In the genomic region with DNA sequence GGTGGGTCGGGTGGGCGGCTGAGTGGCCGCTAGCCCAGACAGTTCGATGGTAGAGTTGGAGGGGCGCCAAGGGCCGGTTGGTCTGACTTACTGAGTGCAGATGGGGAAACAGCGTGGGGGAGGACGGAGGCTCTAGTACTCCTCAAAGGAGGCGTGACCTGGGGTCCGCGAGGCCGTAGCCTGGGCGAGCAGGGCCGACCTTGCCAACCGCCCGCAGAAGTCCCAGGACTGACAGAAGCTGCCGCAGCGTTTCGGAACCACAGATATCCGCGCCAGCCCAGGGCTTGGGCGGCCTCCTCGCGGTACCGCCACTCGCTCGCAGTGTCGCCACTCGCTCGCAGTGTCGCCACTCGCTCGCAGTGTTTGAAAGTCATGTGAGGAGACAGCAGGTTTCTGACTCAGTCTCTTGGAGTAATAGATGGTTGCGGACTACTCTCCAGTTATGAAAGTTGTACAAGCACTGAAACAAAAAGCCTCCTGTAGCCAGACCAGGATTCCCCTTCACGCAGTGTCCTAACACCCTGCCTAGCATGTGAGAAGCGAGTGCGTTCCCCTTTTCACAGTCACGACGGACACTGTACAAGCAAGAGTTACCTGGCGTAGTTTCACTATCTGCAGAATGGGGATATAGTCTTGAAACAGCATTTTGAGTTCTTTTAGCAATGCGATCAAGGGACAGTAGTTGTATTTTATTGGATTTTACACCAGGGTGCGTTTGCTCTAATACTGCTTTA, we compare ENCODE assay signal across 8 cellular contexts. TPM values are rescaled to one million over a fixed set of nuclear protein-coding genes. Genes with fewer than 3 reads are reported as not detected.
DNase-seq lines count a peak whose midpoint lies in the region; ATAC-seq lines count a peak whose summit lies in the region.

No MANE protein-coding gene starts in this region.

- peak; percentile 27 for DNase-seq in 8988T
- DNase-seq in NCI-H345 (lab: John Stamatoyannopoulos, UW) = peak; percentile 66
- DNase-seq in activated CD4-positive, alpha-beta T cell treated with anti-CD3 and anti-CD28 coated beads, Interleukin-2, amount 50 U/mL, for 4 hours = peak; percentile 35 to 37
- peak; percentile 24 for DNase-seq in effector CD4-positive, alpha-beta T cell
- peak; percentile 45 to 53 for DNase-seq in lung microvascular endothelial cell (ENCODE audit: low read depth in 2 of 2)
- DNase-seq in stimulated activated CD8-positive, alpha-beta memory T cell treated with anti-CD3 and anti-CD28 coated beads, Interleukin-12 subunit alpha, Interleukin-12 subunit beta, amount 100 ng/mL, for 1 hour (ENCODE audit: low read depth) = peak; percentile 18

- ATAC-seq in GM18508 (IDR thresholded peaks at IDR 0.05; ENCODE audit: insufficient read depth, unreplicated experiment) (peak; percentile 47), HG03025 (IDR thresholded peaks at IDR 0.05; ENCODE audit: low FRiP score, unreplicated experiment) (peak; percentile 56)

RNA-seq across cellular contexts. Expression of gene TMEM38B, which starts 0.7 kb away (rescaled TPM):
- total RNA-seq in lung microvascular endothelial cell = 5.0 and 6.3 TPM in 2 replicates

RNA-seq across cellular contexts. Expression of gene TAL2, which starts 32.8 kb away (rescaled TPM):
- not detected in 2 replicates for total RNA-seq in lung microvascular endothelial cell

Comparison
In these comparisons a context has a peak if more than half of its experiments do, and no peak if none do; other contexts are left out.
1. Peak in every context shown above with its lines: DNase-seq and ATAC-seq.